ENCODE assay signal across 1 cellular context in the genomic region with DNA sequence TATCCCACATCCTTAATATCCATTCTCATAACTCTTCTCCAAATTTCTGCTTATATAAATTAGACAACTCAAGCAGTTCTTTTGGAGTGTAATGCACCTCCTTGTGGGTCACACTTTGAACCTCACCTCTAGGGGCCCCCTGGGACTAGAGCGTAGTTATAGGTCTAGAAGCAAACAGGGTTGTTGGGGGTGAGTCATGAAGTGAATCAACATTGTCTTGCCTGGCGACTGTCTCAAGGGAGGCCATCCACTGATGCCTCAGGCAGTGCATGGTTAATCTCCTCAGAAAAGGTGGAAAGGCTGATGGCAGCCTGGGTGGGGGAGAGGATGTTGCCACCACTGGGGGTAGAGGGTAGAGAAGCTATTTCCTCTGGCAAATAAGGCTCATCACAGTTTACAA.
TF ChIP-seq lines count a peak whose summit lies in the region.

No MANE protein-coding gene starts in this region.

TF ChIP-seq in GM23338, 12 proteins besides CTCF, POLR2A, EP300 and RAD21 (continued from another document):
- TF ChIP-seq, protein P1, sequence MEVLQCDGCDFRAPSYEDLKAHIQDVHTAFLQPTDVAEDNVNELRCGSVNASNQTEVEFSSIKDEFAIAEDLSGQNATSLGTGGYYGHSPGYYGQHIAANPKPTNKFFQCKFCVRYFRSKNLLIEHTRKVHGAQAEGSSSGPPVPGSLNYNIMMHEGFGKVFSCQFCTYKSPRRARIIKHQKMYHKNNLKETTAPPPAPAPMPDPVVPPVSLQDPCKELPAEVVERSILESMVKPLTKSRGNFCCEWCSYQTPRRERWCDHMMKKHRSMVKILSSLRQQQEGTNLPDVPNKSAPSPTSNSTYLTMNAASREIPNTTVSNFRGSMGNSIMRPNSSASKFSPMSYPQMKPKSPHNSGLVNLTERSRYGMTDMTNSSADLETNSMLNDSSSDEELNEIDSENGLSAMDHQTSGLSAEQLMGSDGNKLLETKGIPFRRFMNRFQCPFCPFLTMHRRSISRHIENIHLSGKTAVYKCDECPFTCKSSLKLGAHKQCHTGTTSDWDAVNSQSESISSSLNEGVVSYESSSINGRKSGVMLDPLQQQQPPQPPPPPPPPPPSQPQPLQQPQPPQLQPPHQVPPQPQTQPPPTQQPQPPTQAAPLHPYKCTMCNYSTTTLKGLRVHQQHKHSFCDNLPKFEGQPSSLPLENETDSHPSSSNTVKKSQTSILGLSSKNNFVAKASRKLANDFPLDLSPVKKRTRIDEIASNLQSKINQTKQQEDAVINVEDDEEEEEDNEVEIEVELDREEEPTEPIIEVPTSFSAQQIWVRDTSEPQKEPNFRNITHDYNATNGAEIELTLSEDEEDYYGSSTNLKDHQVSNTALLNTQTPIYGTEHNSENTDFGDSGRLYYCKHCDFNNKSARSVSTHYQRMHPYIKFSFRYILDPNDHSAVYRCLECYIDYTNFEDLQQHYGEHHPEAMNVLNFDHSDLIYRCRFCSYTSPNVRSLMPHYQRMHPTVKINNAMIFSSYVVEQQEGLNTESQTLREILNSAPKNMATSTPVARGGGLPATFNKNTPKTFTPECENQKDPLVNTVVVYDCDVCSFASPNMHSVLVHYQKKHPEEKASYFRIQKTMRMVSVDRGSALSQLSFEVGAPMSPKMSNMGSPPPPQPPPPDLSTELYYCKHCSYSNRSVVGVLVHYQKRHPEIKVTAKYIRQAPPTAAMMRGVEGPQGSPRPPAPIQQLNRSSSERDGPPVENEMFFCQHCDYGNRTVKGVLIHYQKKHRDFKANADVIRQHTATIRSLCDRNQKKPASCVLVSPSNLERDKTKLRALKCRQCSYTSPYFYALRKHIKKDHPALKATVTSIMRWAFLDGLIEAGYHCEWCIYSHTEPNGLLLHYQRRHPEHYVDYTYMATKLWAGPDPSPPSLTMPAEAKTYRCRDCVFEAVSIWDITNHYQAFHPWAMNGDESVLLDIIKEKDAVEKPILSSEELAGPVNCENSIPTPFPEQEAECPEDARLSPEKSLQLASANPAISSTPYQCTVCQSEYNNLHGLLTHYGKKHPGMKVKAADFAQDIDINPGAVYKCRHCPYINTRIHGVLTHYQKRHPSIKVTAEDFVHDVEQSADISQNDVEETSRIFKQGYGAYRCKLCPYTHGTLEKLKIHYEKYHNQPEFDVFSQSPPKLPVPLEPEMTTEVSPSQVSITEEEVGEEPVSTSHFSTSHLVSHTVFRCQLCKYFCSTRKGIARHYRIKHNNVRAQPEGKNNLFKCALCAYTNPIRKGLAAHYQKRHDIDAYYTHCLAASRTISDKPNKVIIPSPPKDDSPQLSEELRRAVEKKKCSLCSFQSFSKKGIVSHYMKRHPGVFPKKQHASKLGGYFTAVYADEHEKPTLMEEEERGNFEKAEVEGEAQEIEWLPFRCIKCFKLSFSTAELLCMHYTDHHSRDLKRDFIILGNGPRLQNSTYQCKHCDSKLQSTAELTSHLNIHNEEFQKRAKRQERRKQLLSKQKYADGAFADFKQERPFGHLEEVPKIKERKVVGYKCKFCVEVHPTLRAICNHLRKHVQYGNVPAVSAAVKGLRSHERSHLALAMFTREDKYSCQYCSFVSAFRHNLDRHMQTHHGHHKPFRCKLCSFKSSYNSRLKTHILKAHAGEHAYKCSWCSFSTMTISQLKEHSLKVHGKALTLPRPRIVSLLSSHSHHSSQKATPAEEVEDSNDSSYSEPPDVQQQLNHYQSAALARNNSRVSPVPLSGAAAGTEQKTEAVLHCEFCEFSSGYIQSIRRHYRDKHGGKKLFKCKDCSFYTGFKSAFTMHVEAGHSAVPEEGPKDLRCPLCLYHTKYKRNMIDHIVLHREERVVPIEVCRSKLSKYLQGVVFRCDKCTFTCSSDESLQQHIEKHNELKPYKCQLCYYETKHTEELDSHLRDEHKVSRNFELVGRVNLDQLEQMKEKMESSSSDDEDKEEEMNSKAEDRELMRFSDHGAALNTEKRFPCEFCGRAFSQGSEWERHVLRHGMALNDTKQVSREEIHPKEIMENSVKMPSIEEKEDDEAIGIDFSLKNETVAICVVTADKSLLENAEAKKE (CRISPR knock-in tag; IDR thresholded peaks at IDR 0.05): no peak
- TF ChIP-seq ZNF114 (CRISPR knock-in tag; IDR thresholded peaks at IDR 0.05) (no peak), EZH2phosphoT487 (IDR thresholded peaks at IDR 0.05; ENCODE audit: unreplicated experiment) (no peak), EZH2 (IDR thresholded peaks at IDR 0.05; ENCODE audit: low read depth, unreplicated experiment) (no peak), NANOG (IDR thresholded peaks at IDR 0.05; ENCODE audit: borderline replicate concordance) (no peak), ZNF331 (CRISPR knock-in tag; IDR thresholded peaks at IDR 0.05; ENCODE audit: low read depth) (no peak), JUNB (IDR thresholded peaks at IDR 0.05; ENCODE audit: unreplicated experiment) (no peak)
- TF ChIP-seq, protein P2, sequence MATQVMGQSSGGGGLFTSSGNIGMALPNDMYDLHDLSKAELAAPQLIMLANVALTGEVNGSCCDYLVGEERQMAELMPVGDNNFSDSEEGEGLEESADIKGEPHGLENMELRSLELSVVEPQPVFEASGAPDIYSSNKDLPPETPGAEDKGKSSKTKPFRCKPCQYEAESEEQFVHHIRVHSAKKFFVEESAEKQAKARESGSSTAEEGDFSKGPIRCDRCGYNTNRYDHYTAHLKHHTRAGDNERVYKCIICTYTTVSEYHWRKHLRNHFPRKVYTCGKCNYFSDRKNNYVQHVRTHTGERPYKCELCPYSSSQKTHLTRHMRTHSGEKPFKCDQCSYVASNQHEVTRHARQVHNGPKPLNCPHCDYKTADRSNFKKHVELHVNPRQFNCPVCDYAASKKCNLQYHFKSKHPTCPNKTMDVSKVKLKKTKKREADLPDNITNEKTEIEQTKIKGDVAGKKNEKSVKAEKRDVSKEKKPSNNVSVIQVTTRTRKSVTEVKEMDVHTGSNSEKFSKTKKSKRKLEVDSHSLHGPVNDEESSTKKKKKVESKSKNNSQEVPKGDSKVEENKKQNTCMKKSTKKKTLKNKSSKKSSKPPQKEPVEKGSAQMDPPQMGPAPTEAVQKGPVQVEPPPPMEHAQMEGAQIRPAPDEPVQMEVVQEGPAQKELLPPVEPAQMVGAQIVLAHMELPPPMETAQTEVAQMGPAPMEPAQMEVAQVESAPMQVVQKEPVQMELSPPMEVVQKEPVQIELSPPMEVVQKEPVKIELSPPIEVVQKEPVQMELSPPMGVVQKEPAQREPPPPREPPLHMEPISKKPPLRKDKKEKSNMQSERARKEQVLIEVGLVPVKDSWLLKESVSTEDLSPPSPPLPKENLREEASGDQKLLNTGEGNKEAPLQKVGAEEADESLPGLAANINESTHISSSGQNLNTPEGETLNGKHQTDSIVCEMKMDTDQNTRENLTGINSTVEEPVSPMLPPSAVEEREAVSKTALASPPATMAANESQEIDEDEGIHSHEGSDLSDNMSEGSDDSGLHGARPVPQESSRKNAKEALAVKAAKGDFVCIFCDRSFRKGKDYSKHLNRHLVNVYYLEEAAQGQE (IDR thresholded peaks at IDR 0.05; ENCODE audit: unreplicated experiment): no peak
